ENCODE assay signal across 16 cellular contexts in the genomic region with DNA sequence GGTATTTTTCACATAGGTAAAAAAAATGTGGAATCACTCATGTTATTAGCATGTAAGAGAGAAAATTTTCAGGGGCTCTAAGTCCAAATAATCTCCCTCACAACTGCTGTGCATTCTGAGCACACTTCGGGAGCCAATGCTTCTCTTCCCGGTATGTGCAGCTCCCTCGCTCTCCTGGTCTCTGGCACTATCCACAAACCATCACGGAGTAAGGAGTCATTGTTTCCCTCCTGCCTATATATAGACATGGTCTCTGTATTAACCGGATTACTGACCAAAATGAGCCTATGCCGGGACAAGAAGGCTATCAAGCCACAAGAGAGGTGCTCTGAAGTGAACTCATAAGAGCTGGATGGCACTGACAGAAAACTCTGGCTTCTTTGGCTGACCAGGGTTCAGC. TPM values are rescaled to one million over a fixed set of nuclear protein-coding genes. Genes with fewer than 3 reads are reported as not detected.
DNase-seq lines count a peak whose midpoint lies in the region; ATAC-seq, FAIRE-seq and TF ChIP-seq lines count a peak whose summit lies in the region.
"Had no signal": no experiment of that assay in that cellular context is flagged by ENCODE, and none has a peak within 500 bp of the region (broad histone marks: within the 10 kb centered on the region; RNA-seq: fewer than 3 reads in every experiment).

No MANE protein-coding gene starts in this region.

- H3K27me3 ChIP-seq in heart left ventricle (no peaks in the 10 kb centered on the region), astrocyte (ENCODE audit: insufficient read depth, low read length) (no peaks in the 10 kb centered on the region), muscle layer of colon (ENCODE audit: control insufficient read depth in 1 of 2, insufficient read depth in 2 of 2, low read length in 2 of 2) (no peaks in the 10 kb centered on the region)
- H3K27me3 ChIP-seq: BLaER1 treated with 17β-estradiol and CSF1 and Interleukin-3, amounts not matched to agents 10 nM and 100 nM had no signal

- no peak for TF ChIP-seq POLR2A in heart left ventricle (IDR thresholded peaks at IDR 0.05)

- peak in 3 of 4 donors; percentile 61 to 81 (median 74) for ATAC-seq in heart left ventricle
- ATAC-seq in Right ventricle myocardium inferior = no peak
- ATAC-seq in activated T-helper 17 cell treated with anti-CD3 and anti-CD28 coated beads, Interleukin-2, amount 50 U/mL, for 72 hours (replicated peaks) = no peak
- ATAC-seq in activated naive CD8-positive, alpha-beta T cell treated with anti-CD3 and anti-CD28 coated beads, Interleukin-2, amount 50 U/mL, for 24 hours = no peak
- no peak for ATAC-seq in T-helper 17 cell
- ATAC-seq: PC-3 had no signal

- H3K79me2 ChIP-seq in astrocyte (ENCODE audit: insufficient read depth, low read length) = peaks cover 81% of the 10 kb centered on the region

- H3K27ac ChIP-seq in heart left ventricle (no peak overlapping the region), astrocyte (ENCODE audit: low read depth, low read length) (no peak overlapping the region), muscle layer of colon (ENCODE audit: low read depth, low read length) (peak overlapping the region; percentile 5)
- H3K27ac ChIP-seq: BLaER1 treated with 17β-estradiol and CSF1 and Interleukin-3, amounts not matched to agents 10 nM and 100 nM had no signal

- no peak overlapping the region for H3K27ac Mint-ChIP-seq in astrocyte (ENCODE audit: unreplicated experiment)
- no peak overlapping the region for H3K27ac Mint-ChIP-seq in activated T-helper 17 cell treated with anti-CD3 and anti-CD28 coated beads, Interleukin-2, amount 50 U/mL, for 72 hours
- no peak overlapping the region for H3K27ac Mint-ChIP-seq in activated naive CD8-positive, alpha-beta T cell treated with anti-CD3 and anti-CD28 coated beads, Interleukin-2, amount 50 U/mL, for 24 hours
- no peak overlapping the region for H3K27ac Mint-ChIP-seq in T-helper 17 cell

- intact Hi-C loops in heart left ventricle (cut with DNase I) (no loop called here), Right ventricle myocardium inferior (cut with DNase I) (no loop called here)

- peaks cover 0 to 25% (median 7%) of the 10 kb centered on the region in 12 donors for H3K4me1 ChIP-seq in heart left ventricle
- H3K4me1 ChIP-seq in astrocyte (ENCODE audit: insufficient read depth, low read length) = no peaks in the 10 kb centered on the region
- H3K4me1 ChIP-seq in muscle layer of colon (ENCODE audit: insufficient read depth, low read length) = no peaks in the 10 kb centered on the region
- H3K4me1 ChIP-seq: BLaER1 treated with 17β-estradiol and CSF1 and Interleukin-3, amounts not matched to agents 10 nM and 100 nM had no signal

- H3K36me3 ChIP-seq in heart left ventricle (no peaks in the 10 kb centered on the region), astrocyte (ENCODE audit: insufficient read depth, low read length) (no peaks in the 10 kb centered on the region), muscle layer of colon (ENCODE audit: insufficient read depth, low read length) (no peaks in the 10 kb centered on the region)

- H3K27me3 Mint-ChIP-seq in astrocyte (ENCODE audit: low read depth, unreplicated experiment) (no peaks in the 10 kb centered on the region), T-helper 17 cell (no peaks in the 10 kb centered on the region)
- H3K27me3 Mint-ChIP-seq in activated T-helper 17 cell treated with anti-CD3 and anti-CD28 coated beads, Interleukin-2, amount 50 U/mL, for 72 hours = no peaks in the 10 kb centered on the region
- H3K27me3 Mint-ChIP-seq in activated naive CD8-positive, alpha-beta T cell treated with anti-CD3 and anti-CD28 coated beads, Interleukin-2, amount 50 U/mL, for 24 hours = no peaks in the 10 kb centered on the region

- DNase-seq in heart left ventricle = no peak
- DNase-seq in Right ventricle myocardium inferior (ENCODE audit: missing footprints) = no peak
- DNase-seq in astrocyte (ENCODE audit: low read depth) = peak; percentile 47
- no peak for DNase-seq in activated naive CD8-positive, alpha-beta T cell treated with anti-CD3 and anti-CD28 coated beads, Interleukin-2, amount 50 U/mL, for 24 hours
- DNase-seq in T-helper 17 cell = no peak
- DNase-seq in hypothalamus (lab: John Stamatoyannopoulos, UW) = no peak
- DNase-seq: 8988T, KBM-7, NCI-H146, NCI-H2227 treated with DMSO at 0.1 percent for 48 hours, NCI-H524 treated with DMSO at 0.1 percent for 48 hours, PC-3 had no signal

- H4K20me1 ChIP-seq in astrocyte (ENCODE audit: insufficient read depth, low read length) = peaks cover 39% of the 10 kb centered on the region

- TF ChIP-seq CTCF in heart left ventricle (IDR thresholded peaks at IDR 0.05) (no peak), astrocyte (IDR thresholded peaks at IDR 0.05; ENCODE audit: insufficient read depth, low read depth, low read length) (no peak)

- H3K9ac ChIP-seq in astrocyte (ENCODE audit: low read length) = no peak overlapping the region
- H3K9ac ChIP-seq in muscle layer of colon (ENCODE audit: low read length) = no peak overlapping the region
- H3K9ac ChIP-seq: BLaER1 treated with 17β-estradiol and CSF1 and Interleukin-3, amounts not matched to agents 10 nM and 100 nM had no signal

- no peaks in the 10 kb centered on the region for H3K9me3 Mint-ChIP-seq in astrocyte (ENCODE audit: unreplicated experiment)
- no peaks in the 10 kb centered on the region for H3K9me3 Mint-ChIP-seq in activated T-helper 17 cell treated with anti-CD3 and anti-CD28 coated beads, Interleukin-2, amount 50 U/mL, for 72 hours
- no peaks in the 10 kb centered on the region for H3K9me3 Mint-ChIP-seq in activated naive CD8-positive, alpha-beta T cell treated with anti-CD3 and anti-CD28 coated beads, Interleukin-2, amount 50 U/mL, for 24 hours

- H3K4me3 ChIP-seq in heart left ventricle (no peak overlapping the region), astrocyte (ENCODE audit: insufficient read depth, low read depth, low read length) (no peak overlapping the region), muscle layer of colon (ENCODE audit: low read depth in 1 of 2, low read length in 2 of 2) (no peak overlapping the region)
- H3K4me3 ChIP-seq: BLaER1 treated with 17β-estradiol and CSF1 and Interleukin-3, amounts not matched to agents 10 nM and 100 nM had no signal

- H3K4me3 Mint-ChIP-seq in astrocyte (ENCODE audit: unreplicated experiment) = no peak overlapping the region
- H3K4me3 Mint-ChIP-seq in activated T-helper 17 cell treated with anti-CD3 and anti-CD28 coated beads, Interleukin-2, amount 50 U/mL, for 72 hours = no peak overlapping the region
- no peak overlapping the region for H3K4me3 Mint-ChIP-seq in activated naive CD8-positive, alpha-beta T cell treated with anti-CD3 and anti-CD28 coated beads, Interleukin-2, amount 50 U/mL, for 24 hours
- no peak overlapping the region for H3K4me3 Mint-ChIP-seq in T-helper 17 cell

- H3K4me2 ChIP-seq in astrocyte (ENCODE audit: low read length) = no peak overlapping the region
- H3K4me2 ChIP-seq: BLaER1 treated with 17β-estradiol and CSF1 and Interleukin-3, amounts not matched to agents 10 nM and 100 nM had no signal

- WGBS in heart left ventricle, 4 donors = 23 to 47% (median 29%) methylated on average over 6 of the region's 6 CpGs

- no peak overlapping the region for H2AFZ ChIP-seq in astrocyte (ENCODE audit: low read depth, low read length)

- peaks cover 8% of the 10 kb centered on the region for H3K4me1 Mint-ChIP-seq in astrocyte (ENCODE audit: low read depth, unreplicated experiment)
- H3K4me1 Mint-ChIP-seq in activated T-helper 17 cell treated with anti-CD3 and anti-CD28 coated beads, Interleukin-2, amount 50 U/mL, for 72 hours = no peaks in the 10 kb centered on the region
- H3K4me1 Mint-ChIP-seq in activated naive CD8-positive, alpha-beta T cell treated with anti-CD3 and anti-CD28 coated beads, Interleukin-2, amount 50 U/mL, for 24 hours = peaks cover 11% of the 10 kb centered on the region
- peaks cover 13% of the 10 kb centered on the region for H3K4me1 Mint-ChIP-seq in T-helper 17 cell

- no peak for FAIRE-seq in astrocyte (lab: Jason Lieb, UNC)
- FAIRE-seq: H1 had no signal

- no peaks in the 10 kb centered on the region for H3K9me3 ChIP-seq in heart left ventricle
- H3K9me3 ChIP-seq in astrocyte (ENCODE audit: insufficient read depth, low read depth, low read length) = no peaks in the 10 kb centered on the region
- no peaks in the 10 kb centered on the region for H3K9me3 ChIP-seq in muscle layer of colon (ENCODE audit: low read length)
- no peaks in the 10 kb centered on the region for H3K9me3 ChIP-seq in T-helper 17 cell (ENCODE audit: control insufficient read depth, low read length, poor library complexity, severe bottlenecking)

- H3K36me3 Mint-ChIP-seq in astrocyte (ENCODE audit: low read depth, unreplicated experiment) (no peaks in the 10 kb centered on the region), T-helper 17 cell (ENCODE audit: low read depth) (peaks cover 2% of the 10 kb centered on the region)
- H3K36me3 Mint-ChIP-seq in activated T-helper 17 cell treated with anti-CD3 and anti-CD28 coated beads, Interleukin-2, amount 50 U/mL, for 72 hours (ENCODE audit: low read depth) = no peaks in the 10 kb centered on the region
- no peaks in the 10 kb centered on the region for H3K36me3 Mint-ChIP-seq in activated naive CD8-positive, alpha-beta T cell treated with anti-CD3 and anti-CD28 coated beads, Interleukin-2, amount 50 U/mL, for 24 hours (ENCODE audit: low read depth)

RNA-seq across cellular contexts. Expression of gene HECTD4, which starts 13.4 kb away (rescaled TPM):
- total RNA-seq in heart left ventricle (10 to 100 TPM; 16.2 to 30.7 (median 23.9) TPM), Right ventricle myocardium inferior (22.6 TPM), astrocyte (38.9 and 40.3 TPM in 2 replicates), T-helper 17 cell (10 to 100 TPM; 54.3 to 60.9 TPM)
- 10 to 100 TPM in 1 of 2 donors, 1 to 10 TPM in 1; 6.3 to 14.7 TPM for polyA plus RNA-seq in heart left ventricle
- 10 to 100 TPM; 30.8 to 33.1 TPM for total RNA-seq in activated T-helper 17 cell treated with anti-CD3 and anti-CD28 coated beads, Interleukin-2, amount 50 U/mL, for 72 hours

RNA-seq across cellular contexts. Expression of gene RPL6, which starts 40.5 kb away (rescaled TPM):
- total RNA-seq in heart left ventricle (100 to 1,000 TPM; 572 to 886 (median 746) TPM), Right ventricle myocardium inferior (646 TPM), astrocyte (1,024 and 1,136 TPM in 2 replicates), T-helper 17 cell (1,000 to 10,000 TPM; 1,682 to 1,686 TPM)
- 1,000 to 10,000 TPM; 1,054 to 1,760 TPM for polyA plus RNA-seq in heart left ventricle
- 1,000 to 10,000 TPM; 1,630 to 2,257 TPM for total RNA-seq in activated T-helper 17 cell treated with anti-CD3 and anti-CD28 coated beads, Interleukin-2, amount 50 U/mL, for 72 hours

RNA-seq across cellular contexts. Expression of gene PTPN11, which starts 49.9 kb away (rescaled TPM):
- total RNA-seq in heart left ventricle (100 to 1,000 TPM; 102 to 197 (median 136) TPM), Right ventricle myocardium inferior (114 TPM), astrocyte (128 and 143 TPM in 2 replicates), T-helper 17 cell (10 to 100 TPM; 53.5 to 53.7 TPM)
- polyA plus RNA-seq in heart left ventricle = 10 to 100 TPM; 35.9 to 60.3 TPM
- total RNA-seq in activated T-helper 17 cell treated with anti-CD3 and anti-CD28 coated beads, Interleukin-2, amount 50 U/mL, for 72 hours = 100 to 1,000 TPM in 1 of 2 donors, 10 to 100 TPM in 1; 95.0 to 119 TPM

Comparison
In these comparisons a context has a peak if more than half of its experiments do, and no peak if none do; other contexts are left out.
1. ATAC-seq: peak in heart left ventricle (3 of 4); none in Right ventricle myocardium inferior (single experiment), activated T-helper 17 cell treated with anti-CD3 and anti-CD28 coated beads, Interleukin-2, amount 50 U/mL, for 72 hours (single experiment), activated naive CD8-positive, alpha-beta T cell treated with anti-CD3 and anti-CD28 coated beads, Interleukin-2, amount 50 U/mL, for 24 hours (single experiment) and T-helper 17 cell (single experiment).